Comparison of ENCODE assay signal across 8 cellular contexts in genomic region chr19:29422047-29422446, GRCh38.
"Had no signal": no experiment of that assay in that cellular context is flagged by ENCODE, and none has a peak within 500 bp of the region (broad histone marks: within the 10 kb centered on the region; RNA-seq: fewer than 3 reads in every experiment).

No MANE protein-coding gene starts in this region.

- DNase-seq: GDM1, GF-D8 had no signal

- H3K4me3 ChIP-seq: GM12878 had no signal

- FAIRE-seq: G401.6, GM12878, GM12891, GM12892, GM18507, GM19239 had no signal

- ATAC-seq: GM12878 had no signal
